Comparison of ENCODE assay signal across 1 cellular context in the genomic region with DNA sequence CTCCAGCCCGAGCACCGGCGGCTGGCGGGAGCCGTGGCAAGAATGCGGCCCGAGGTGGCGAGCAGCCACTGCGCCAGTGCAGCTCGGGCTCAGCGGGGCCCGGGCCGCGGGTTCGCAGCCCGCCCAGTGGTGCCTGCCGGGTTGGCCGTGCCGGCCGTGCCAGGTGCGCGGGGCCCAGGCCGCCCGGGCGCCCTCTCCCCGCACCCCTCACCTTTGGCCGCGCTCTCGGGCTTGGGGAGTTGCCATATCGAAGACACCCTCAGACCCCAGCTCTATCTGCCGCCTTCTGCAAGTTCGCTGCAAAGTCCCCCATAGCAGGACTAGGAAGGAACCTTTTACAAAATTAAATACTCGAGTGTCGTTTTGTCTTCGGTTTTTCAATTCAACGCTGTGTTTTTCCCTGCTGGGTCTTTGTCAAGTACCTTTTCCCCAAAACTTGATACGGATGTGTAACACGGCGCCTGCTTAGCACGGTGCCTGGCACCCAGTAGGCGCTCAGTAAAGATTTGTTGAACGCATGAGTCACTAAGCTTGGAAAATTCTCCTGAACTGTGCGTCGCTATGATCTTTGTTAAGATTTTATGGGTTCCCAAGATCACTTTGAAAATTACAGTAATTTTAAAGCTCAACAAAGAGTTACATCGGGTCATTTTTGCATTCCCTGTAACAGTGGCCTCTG.
TF ChIP-seq lines count a peak whose summit lies in the region.

No MANE protein-coding gene starts in this region.

TF ChIP-seq in HepG2, 621 proteins besides CTCF, POLR2A, EP300 and RAD21 (continued from another document and continues in another):
- TF ChIP-seq, protein P1, sequence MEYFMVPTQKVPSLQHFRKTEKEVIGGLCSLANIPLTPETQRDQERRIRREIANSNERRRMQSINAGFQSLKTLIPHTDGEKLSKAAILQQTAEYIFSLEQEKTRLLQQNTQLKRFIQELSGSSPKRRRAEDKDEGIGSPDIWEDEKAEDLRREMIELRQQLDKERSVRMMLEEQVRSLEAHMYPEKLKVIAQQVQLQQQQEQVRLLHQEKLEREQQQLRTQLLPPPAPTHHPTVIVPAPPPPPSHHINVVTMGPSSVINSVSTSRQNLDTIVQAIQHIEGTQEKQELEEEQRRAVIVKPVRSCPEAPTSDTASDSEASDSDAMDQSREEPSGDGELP (IDR thresholded peaks at IDR 0.05; ENCODE audit: borderline replicate concordance, low read depth), result no peak
- TF ChIP-seq, protein P2, sequence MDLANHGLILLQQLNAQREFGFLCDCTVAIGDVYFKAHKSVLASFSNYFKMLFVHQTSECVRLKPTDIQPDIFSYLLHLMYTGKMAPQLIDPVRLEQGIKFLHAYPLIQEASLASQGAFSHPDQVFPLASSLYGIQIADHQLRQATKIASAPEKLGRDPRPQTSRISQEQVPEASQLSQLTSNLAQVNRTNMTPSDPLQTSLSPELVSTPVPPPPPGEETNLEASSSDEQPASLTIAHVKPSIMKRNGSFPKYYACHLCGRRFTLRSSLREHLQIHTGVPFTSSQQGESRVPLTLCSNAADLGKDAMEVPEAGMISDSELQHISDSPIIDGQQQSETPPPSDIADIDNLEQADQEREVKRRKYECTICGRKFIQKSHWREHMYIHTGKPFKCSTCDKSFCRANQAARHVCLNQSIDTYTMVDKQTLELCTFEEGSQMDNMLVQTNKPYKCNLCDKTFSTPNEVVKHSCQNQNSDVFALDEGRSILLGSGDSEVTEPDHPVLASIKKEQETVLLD (CRISPR knock-in tag; IDR thresholded peaks at IDR 0.05; ENCODE audit: low read depth), result no peak
- no peak for TF ChIP-seq ZNF749 (CRISPR knock-in tag; IDR thresholded peaks at IDR 0.05; ENCODE audit: borderline replicate concordance)
- no peak for TF ChIP-seq ETV5 (CRISPR knock-in tag; IDR thresholded peaks at IDR 0.05; ENCODE audit: borderline replicate concordance)
- TF ChIP-seq, protein P3, sequence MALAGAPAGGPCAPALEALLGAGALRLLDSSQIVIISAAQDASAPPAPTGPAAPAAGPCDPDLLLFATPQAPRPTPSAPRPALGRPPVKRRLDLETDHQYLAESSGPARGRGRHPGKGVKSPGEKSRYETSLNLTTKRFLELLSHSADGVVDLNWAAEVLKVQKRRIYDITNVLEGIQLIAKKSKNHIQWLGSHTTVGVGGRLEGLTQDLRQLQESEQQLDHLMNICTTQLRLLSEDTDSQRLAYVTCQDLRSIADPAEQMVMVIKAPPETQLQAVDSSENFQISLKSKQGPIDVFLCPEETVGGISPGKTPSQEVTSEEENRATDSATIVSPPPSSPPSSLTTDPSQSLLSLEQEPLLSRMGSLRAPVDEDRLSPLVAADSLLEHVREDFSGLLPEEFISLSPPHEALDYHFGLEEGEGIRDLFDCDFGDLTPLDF (CRISPR knock-in tag; IDR thresholded peaks at IDR 0.05), result no peak
- TF ChIP-seq, protein P4, sequence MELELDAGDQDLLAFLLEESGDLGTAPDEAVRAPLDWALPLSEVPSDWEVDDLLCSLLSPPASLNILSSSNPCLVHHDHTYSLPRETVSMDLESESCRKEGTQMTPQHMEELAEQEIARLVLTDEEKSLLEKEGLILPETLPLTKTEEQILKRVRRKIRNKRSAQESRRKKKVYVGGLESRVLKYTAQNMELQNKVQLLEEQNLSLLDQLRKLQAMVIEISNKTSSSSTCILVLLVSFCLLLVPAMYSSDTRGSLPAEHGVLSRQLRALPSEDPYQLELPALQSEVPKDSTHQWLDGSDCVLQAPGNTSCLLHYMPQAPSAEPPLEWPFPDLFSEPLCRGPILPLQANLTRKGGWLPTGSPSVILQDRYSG (CRISPR knock-in tag; IDR thresholded peaks at IDR 0.05), result peak; percentile 14; the same call in 1 of the 2 replicates
- 0 out of 2 replicates have a peak, but pooled peaks have one; percentile 8 for TF ChIP-seq ZNF235 (CRISPR knock-in tag; IDR thresholded peaks at IDR 0.05; ENCODE audit: borderline replicate concordance)
- 0 out of 2 replicates have a peak, but pooled peaks have one; percentile 26 for TF ChIP-seq NFIC (IDR thresholded peaks at IDR 0.05; ENCODE audit: low read length)
- TF ChIP-seq, protein P5, sequence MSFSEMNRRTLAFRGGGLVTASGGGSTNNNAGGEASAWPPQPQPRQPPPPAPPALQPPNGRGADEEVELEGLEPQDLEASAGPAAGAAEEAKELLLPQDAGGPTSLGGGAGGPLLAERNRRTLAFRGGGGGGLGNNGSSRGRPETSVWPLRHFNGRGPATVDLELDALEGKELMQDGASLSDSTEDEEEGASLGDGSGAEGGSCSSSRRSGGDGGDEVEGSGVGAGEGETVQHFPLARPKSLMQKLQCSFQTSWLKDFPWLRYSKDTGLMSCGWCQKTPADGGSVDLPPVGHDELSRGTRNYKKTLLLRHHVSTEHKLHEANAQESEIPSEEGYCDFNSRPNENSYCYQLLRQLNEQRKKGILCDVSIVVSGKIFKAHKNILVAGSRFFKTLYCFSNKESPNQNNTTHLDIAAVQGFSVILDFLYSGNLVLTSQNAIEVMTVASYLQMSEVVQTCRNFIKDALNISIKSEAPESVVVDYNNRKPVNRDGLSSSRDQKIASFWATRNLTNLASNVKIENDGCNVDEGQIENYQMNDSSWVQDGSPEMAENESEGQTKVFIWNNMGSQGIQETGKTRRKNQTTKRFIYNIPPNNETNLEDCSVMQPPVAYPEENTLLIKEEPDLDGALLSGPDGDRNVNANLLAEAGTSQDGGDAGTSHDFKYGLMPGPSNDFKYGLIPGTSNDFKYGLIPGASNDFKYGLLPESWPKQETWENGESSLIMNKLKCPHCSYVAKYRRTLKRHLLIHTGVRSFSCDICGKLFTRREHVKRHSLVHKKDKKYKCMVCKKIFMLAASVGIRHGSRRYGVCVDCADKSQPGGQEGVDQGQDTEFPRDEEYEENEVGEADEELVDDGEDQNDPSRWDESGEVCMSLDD (CRISPR knock-in tag; IDR thresholded peaks at IDR 0.05; ENCODE audit: borderline replicate concordance), result peak; percentile 55
- TF ChIP-seq, protein P6, sequence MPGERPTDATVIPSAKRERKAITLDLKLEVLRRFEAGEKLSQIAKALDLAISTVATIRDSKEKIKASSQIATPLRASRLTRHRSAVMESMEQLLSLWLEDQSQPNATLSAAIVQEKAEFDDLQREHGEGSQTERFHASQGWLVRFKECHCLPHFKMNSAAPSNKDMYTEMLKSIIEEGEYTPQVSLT (CRISPR knock-in tag; IDR thresholded peaks at IDR 0.05; ENCODE audit: borderline replicate concordance, low read depth), result 0 out of 2 replicates have a peak, but pooled peaks have one; percentile 71
- no peak for TF ChIP-seq HHEX (CRISPR knock-in tag; IDR thresholded peaks at IDR 0.05)
- peak; percentile 37 for TF ChIP-seq YY1 (IDR thresholded peaks at IDR 0.05; ENCODE audit: insufficient read depth, insufficient replicate concordance, low read depth, low read length)
- TF ChIP-seq ZNF282 (IDR thresholded peaks at IDR 0.05; ENCODE audit: partially characterized antibody), result no peak
- no peak for TF ChIP-seq RFX3 (CRISPR knock-in tag; IDR thresholded peaks at IDR 0.05)
- no peak for TF ChIP-seq ZNF549 (CRISPR knock-in tag; IDR thresholded peaks at IDR 0.05)
- no peak; the same call in none of the 2 replicates for TF ChIP-seq JUND (CRISPR knock-in tag; IDR thresholded peaks at IDR 0.05)
- no peak for TF ChIP-seq CENPX (CRISPR knock-in tag; IDR thresholded peaks at IDR 0.05)
- peak; percentile 83; the same call in 1 of the 2 replicates for TF ChIP-seq ZNF558 (CRISPR knock-in tag; IDR thresholded peaks at IDR 0.05; ENCODE audit: borderline replicate concordance)
- TF ChIP-seq RBFOX2 (IDR thresholded peaks at IDR 0.05; ENCODE audit: low read depth, low read length), result no peak
- TF ChIP-seq ZNF329 (CRISPR knock-in tag; IDR thresholded peaks at IDR 0.05; ENCODE audit: low read depth), result 0 out of 2 replicates have a peak, but pooled peaks have one; percentile 42
- no peak for TF ChIP-seq ZNF333 (CRISPR knock-in tag; IDR thresholded peaks at IDR 0.05; ENCODE audit: borderline replicate concordance)
- TF ChIP-seq ARNTL (CRISPR knock-in tag; IDR thresholded peaks at IDR 0.05), result no peak
- TF ChIP-seq ZNF879 (CRISPR knock-in tag; IDR thresholded peaks at IDR 0.05), result no peak
- TF ChIP-seq PITX1 (CRISPR knock-in tag; IDR thresholded peaks at IDR 0.05), result 0 out of 2 replicates have a peak, but pooled peaks have one; percentile 21
- TF ChIP-seq EEA1 (CRISPR knock-in tag; IDR thresholded peaks at IDR 0.05; ENCODE audit: borderline replicate concordance), result no peak
- no peak for TF ChIP-seq SRSF1 (optimal IDR thresholded peaks at IDR 0.05; ENCODE audit: low read depth, low read length)
- no peak for TF ChIP-seq FOXA3 (CRISPR knock-in tag; IDR thresholded peaks at IDR 0.05)
- no peak for TF ChIP-seq ZNF432 (CRISPR knock-in tag; IDR thresholded peaks at IDR 0.05; ENCODE audit: borderline replicate concordance)
- peak; percentile 13; the same call in 1 of the 2 replicates for TF ChIP-seq ZSCAN25 (CRISPR knock-in tag; IDR thresholded peaks at IDR 0.05)
- TF ChIP-seq ZNF101 (CRISPR knock-in tag; IDR thresholded peaks at IDR 0.05; ENCODE audit: borderline replicate concordance, low read depth), result no peak
- TF ChIP-seq, protein P7, sequence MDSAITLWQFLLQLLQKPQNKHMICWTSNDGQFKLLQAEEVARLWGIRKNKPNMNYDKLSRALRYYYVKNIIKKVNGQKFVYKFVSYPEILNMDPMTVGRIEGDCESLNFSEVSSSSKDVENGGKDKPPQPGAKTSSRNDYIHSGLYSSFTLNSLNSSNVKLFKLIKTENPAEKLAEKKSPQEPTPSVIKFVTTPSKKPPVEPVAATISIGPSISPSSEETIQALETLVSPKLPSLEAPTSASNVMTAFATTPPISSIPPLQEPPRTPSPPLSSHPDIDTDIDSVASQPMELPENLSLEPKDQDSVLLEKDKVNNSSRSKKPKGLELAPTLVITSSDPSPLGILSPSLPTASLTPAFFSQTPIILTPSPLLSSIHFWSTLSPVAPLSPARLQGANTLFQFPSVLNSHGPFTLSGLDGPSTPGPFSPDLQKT (CRISPR knock-in tag; IDR thresholded peaks at IDR 0.05; ENCODE audit: borderline replicate concordance), result peak; percentile 87
- TF ChIP-seq ZBTB20 (CRISPR knock-in tag; IDR thresholded peaks at IDR 0.05; ENCODE audit: borderline replicate concordance, low read depth), result no peak
- 0 out of 2 replicates have a peak, but pooled peaks have one; percentile 36 for TF ChIP-seq ZNF878 (CRISPR knock-in tag; IDR thresholded peaks at IDR 0.05)
- TF ChIP-seq ZKSCAN8 (CRISPR knock-in tag; IDR thresholded peaks at IDR 0.05; ENCODE audit: borderline replicate concordance), result peak; percentile 95
- TF ChIP-seq HIC2 (CRISPR knock-in tag; IDR thresholded peaks at IDR 0.05; ENCODE audit: low read depth), result no peak
- TF ChIP-seq ZNF646 (CRISPR knock-in tag; IDR thresholded peaks at IDR 0.05), result 0 out of 2 replicates have a peak, but pooled peaks have one; percentile 49
- no peak for TF ChIP-seq SRSF4 (IDR thresholded peaks at IDR 0.05; ENCODE audit: low read depth, low read length, poor library complexity, severe bottlenecking)
- TF ChIP-seq ZNF547 (CRISPR knock-in tag; IDR thresholded peaks at IDR 0.05), result no peak; the same call in 1 of the 2 replicates
- peak; percentile 90; the same call in 1 of the 2 replicates for TF ChIP-seq IRX3 (CRISPR knock-in tag; IDR thresholded peaks at IDR 0.05; ENCODE audit: borderline replicate concordance, low read depth)
- no peak for TF ChIP-seq STAT5B (CRISPR knock-in tag; IDR thresholded peaks at IDR 0.05)
